35 cellular contexts compared by ENCODE assay signal in genomic region chr7:103748680-103749079, GRCh38.
DNase-seq lines count a peak whose midpoint lies in the region; ATAC-seq, FAIRE-seq and TF ChIP-seq lines count a peak whose summit lies in the region.
"Had no signal": no experiment of that assay in that cellular context is flagged by ENCODE, and none has a peak within 500 bp of the region (broad histone marks: within the 10 kb centered on the region; RNA-seq: fewer than 3 reads in every experiment).

No MANE protein-coding gene starts in this region.

- H3K4me2 ChIP-seq in HepG2 (ENCODE audit: low read depth, low read length) = no peak overlapping the region
- H3K4me2 ChIP-seq in A549 = no peak overlapping the region
- no peak overlapping the region for H3K4me2 ChIP-seq in IMR-90 (ENCODE audit: low read depth, low read length)
- H3K4me2 ChIP-seq in K562 (ENCODE audit: insufficient read depth, low read length) = no peak overlapping the region
- H3K4me2 ChIP-seq: BLaER1; BLaER1 treated with 17β-estradiol and CSF1 and Interleukin-3, amounts not matched to agents 10 nM and 100 nM had no signal

- no peaks in the 10 kb centered on the region for H3K4me1 Mint-ChIP-seq in CD4-positive, alpha-beta T cell (ENCODE audit: low read depth)
- H3K4me1 Mint-ChIP-seq: B cell; CD14-positive monocyte; CD4-positive, alpha-beta memory T cell; CD4-positive, CD25-positive, alpha-beta regulatory T cell; CD8-positive, alpha-beta memory T cell had no signal

- no peak for TF ChIP-seq POLR2A in HepG2 (IDR thresholded peaks at IDR 0.05; ENCODE audit: insufficient read depth in 1 of 2, low read depth in 2 of 2, low read length in 2 of 2)
- no peak for TF ChIP-seq POLR2A in right lobe of liver (IDR thresholded peaks at IDR 0.05)
- no peak for TF ChIP-seq POLR2A in A549 (IDR thresholded peaks at IDR 0.05; ENCODE audit: low read length)
- TF ChIP-seq POLR2A in IMR-90 (IDR thresholded peaks at IDR 0.05; ENCODE audit: low read depth, low read length) = no peak
- TF ChIP-seq POLR2A in K562 (conservative IDR thresholded peaks at IDR 0.05) = no peak

- TF ChIP-seq EP300 in HepG2 (IDR thresholded peaks at IDR 0.05; ENCODE audit: low read depth in 2 of 2, low read length in 2 of 2) (no peak), HepG2 (CRISPR knock-in tag; IDR thresholded peaks at IDR 0.05; ENCODE audit: borderline replicate concordance) (no peak), A549 (IDR thresholded peaks at IDR 0.05) (no peak), K562 (IDR thresholded peaks at IDR 0.05; ENCODE audit: low read length) (no peak)

- H2AK5ac ChIP-seq in IMR-90 (ENCODE audit: low read depth, low read length) = no peak overlapping the region

- peaks cover 4% of the 10 kb centered on the region for H3K27me3 Mint-ChIP-seq in CD4-positive, alpha-beta T cell
- H3K27me3 Mint-ChIP-seq: B cell; CD4-positive, CD25-positive, alpha-beta regulatory T cell; CD8-positive, alpha-beta memory T cell had no signal

- H3K79me1 ChIP-seq in IMR-90 (ENCODE audit: low read depth in 1 of 2, low read length in 2 of 2) = no peaks in the 10 kb centered on the region

- FAIRE-seq in HepG2 (lab: Jason Lieb, UNC) (no peak), A549 (lab: Jason Lieb, UNC) (no peak), K562 (lab: Jason Lieb, UNC) (no peak)
- FAIRE-seq: A204.1, D721Med had no signal

- intact Hi-C loops in HepG2 (cut with micrococcal nuclease; ENCODE audit: unreplicated experiment) = no loop called here
- intact Hi-C loops in right lobe of liver (cut with DNase I) = no loop called here
- intact Hi-C loops in IMR-90 (cut with micrococcal nuclease) = no loop called here
- intact Hi-C loops in K562 (cut with micrococcal nuclease) = no loop called here
- intact Hi-C loops in CD4-positive, alpha-beta T cell (cut with DNase I, micrococcal nuclease) = no loop called here

- H4K8ac ChIP-seq in IMR-90 (ENCODE audit: low read depth in 2 of 2, low read length in 2 of 2) = no peak overlapping the region

- H3K4me3 ChIP-seq in HepG2 (replicated peaks in 1 of 3; ENCODE audit: insufficient read depth in 1 of 3, low read depth in 2 of 3, low read length in 3 of 3) = no peak overlapping the region
- no peak overlapping the region for H3K4me3 ChIP-seq in right lobe of liver
- H3K4me3 ChIP-seq in A549 = no peak overlapping the region
- H3K4me3 ChIP-seq in IMR-90 (ENCODE audit: insufficient read depth, low read depth, low read length) = no peak overlapping the region
- no peak overlapping the region for H3K4me3 ChIP-seq in K562
- H3K4me3 ChIP-seq: BLaER1; BLaER1 treated with 17β-estradiol and CSF1 and Interleukin-3, amounts not matched to agents 10 nM and 100 nM had no signal

- POLR2A ChIA-PET in HepG2 (lab: Yijun Ruan, JAX) = no interaction called here
- POLR2A ChIA-PET in A549 (lab: Yijun Ruan, JAX) = no interaction called here
- POLR2A ChIA-PET in IMR-90 (lab: Charles Lee; ENCODE audit: unreplicated experiment) = no interaction called here
- POLR2A ChIA-PET in K562 (lab: Yijun Ruan, JAX) = no interaction called here
- POLR2A ChIA-PET in CD4-positive, alpha-beta T cell (lab: Charles Lee) = no interaction called here

- H3K4me3 Mint-ChIP-seq in CD4-positive, alpha-beta T cell = no peak overlapping the region
- H3K4me3 Mint-ChIP-seq: B cell; CD14-positive monocyte; CD4-positive, alpha-beta memory T cell; CD4-positive, CD25-positive, alpha-beta regulatory T cell; CD8-positive, alpha-beta memory T cell; CD8-positive, alpha-beta T cell had no signal

- H3K79me2 ChIP-seq in HepG2 (ENCODE audit: insufficient read depth, low read length) (no peaks in the 10 kb centered on the region), K562 (ENCODE audit: control insufficient read depth, insufficient read depth, low read length) (no peaks in the 10 kb centered on the region)

- no peak overlapping the region for H2BK5ac ChIP-seq in IMR-90 (ENCODE audit: low read depth, low read length, poor library complexity, severe bottlenecking)

- no peak overlapping the region for H2BK20ac ChIP-seq in IMR-90 (ENCODE audit: low read depth, low read length)

- H3K9ac ChIP-seq in HepG2 (ENCODE audit: insufficient read depth, low read depth, low read length) = no peak overlapping the region
- no peak overlapping the region for H3K9ac ChIP-seq in IMR-90 (ENCODE audit: low read depth, low read length)
- H3K9ac ChIP-seq in K562 (ENCODE audit: insufficient read depth in 1 of 2, low read depth in 2 of 2, low read length in 2 of 2) = no peak overlapping the region
- H3K9ac ChIP-seq: BLaER1; BLaER1 treated with 17β-estradiol and CSF1 and Interleukin-3, amounts not matched to agents 10 nM and 100 nM had no signal

- BruUV-seq in HepG2 (replicated peaks; lab: Mats Ljungman, UMichigan) (no TSS peak), IMR-90 (replicated peaks; lab: Mats Ljungman, UMichigan) (no TSS peak), K562 (replicated peaks; lab: Mats Ljungman, UMichigan) (no TSS peak)

- no peak overlapping the region for H2AK9ac ChIP-seq in IMR-90 (replicated peaks; ENCODE audit: low read depth, low read length, poor library complexity)

- H3K14ac ChIP-seq in IMR-90 (replicated peaks; ENCODE audit: low read depth, low read length) = no peak overlapping the region

- H3K56ac ChIP-seq in IMR-90 (ENCODE audit: extremely low read depth, insufficient read depth, low read length) = no peak overlapping the region

- dilution Hi-C loops in IMR-90 (cut with HindIII; ENCODE audit: low sequenced_read_pairs, unreplicated experiment) = no loop called here

- ATAC-seq in HepG2 (no peak), right lobe of liver (no peak), A549 (no peak), IMR-90 (ENCODE audit: low read depth) (no peak), K562 (no peak), GM19324 (IDR thresholded peaks at IDR 0.05; ENCODE audit: low FRiP score, unreplicated experiment) (no peak)
- no peak for ATAC-seq in CD4-positive, alpha-beta T cell (ENCODE audit: poor library complexity)
- ATAC-seq: CD8-positive, alpha-beta T cell had no signal

- DNase-seq in HepG2 (ENCODE audit: low spot score) = no peak
- DNase-seq in right lobe of liver = no peak
- no peak for DNase-seq in A549 (ENCODE audit: low read depth in 1 of 2, low spot score in 1 of 2)
- DNase-seq in IMR-90 = no peak
- DNase-seq in K562 (ENCODE audit: extremely low read depth in 1 of 4, low spot score in 3 of 4) = no peak
- DNase-seq in effector CD8-positive, alpha-beta T cell (lab: John Stamatoyannopoulos, UW) = no peak
- no peak for DNase-seq in CD4-positive, alpha-beta T cell
- DNase-seq: 8988T; ACHN; AML-193; BE2C; C1 segment of cervical spinal cord; Caco-2; Calu3; CD4-positive, alpha-beta memory T cell; CD4-positive, CD25-positive, alpha-beta regulatory T cell; CD8-positive, alpha-beta memory T cell; CD8-positive, alpha-beta T cell; COR-L47; DMS 273 treated with DMSO at 0.1 percent for 48 hours; DMS153; DMS53; DMS79; DMS79 treated with DMSO at 0.1 percent for 48 hours; DND-41; EL had no signal

- in situ Hi-C loops in HepG2 (cut with HindIII; ENCODE audit: extremely low pct_ligation_motif_present, low pct_unique_long_range_greater_than_20kb) (no loop called here), IMR-90 (cut with MboI; ENCODE audit: low sequenced_read_pairs) (no loop called here), K562 (cut with MboI) (no loop called here)

- H3K27ac ChIP-seq in HepG2 (ENCODE audit: extremely low read length, insufficient read depth, low read length) (no peak overlapping the region), right lobe of liver (no peak overlapping the region), A549 (no peak overlapping the region), IMR-90 (ENCODE audit: insufficient read depth, low read length) (no peak overlapping the region), K562 (ENCODE audit: extremely low read depth, low read depth, low read length) (no peak overlapping the region)
- H3K27ac ChIP-seq in CD4-positive, alpha-beta T cell (ENCODE audit: low read depth, low read length) = no peak overlapping the region
- H3K27ac ChIP-seq: 22Rv1; BLaER1; BLaER1 treated with 17β-estradiol and CSF1 and Interleukin-3, amounts not matched to agents 10 nM and 100 nM; C4-2B had no signal

- no peaks in the 10 kb centered on the region for H3K27me3 ChIP-seq in HepG2 (ENCODE audit: control insufficient read depth in 1 of 2, insufficient read depth in 2 of 2, low read length in 2 of 2)
- H3K27me3 ChIP-seq in right lobe of liver = no peaks in the 10 kb centered on the region
- no peaks in the 10 kb centered on the region for H3K27me3 ChIP-seq in IMR-90 (ENCODE audit: control insufficient read depth, insufficient read depth, low read length)
- H3K27me3 ChIP-seq in K562 (ENCODE audit: control insufficient read depth in 2 of 2, insufficient read depth in 2 of 2, low read length in 2 of 2) = no peaks in the 10 kb centered on the region
- H3K27me3 ChIP-seq in CD4-positive, alpha-beta T cell (ENCODE audit: control insufficient read depth, insufficient read depth, low read length) = no peaks in the 10 kb centered on the region
- H3K27me3 ChIP-seq: BE2C; BLaER1; BLaER1 treated with 17β-estradiol and CSF1 and Interleukin-3, amounts not matched to agents 10 nM and 100 nM had no signal

- H2BK120ac ChIP-seq in IMR-90 (ENCODE audit: low read depth, low read length) = no peak overlapping the region

- H3K4ac ChIP-seq in IMR-90 (ENCODE audit: low read depth, low read length) = no peak overlapping the region

- H3K9me3 Mint-ChIP-seq in CD4-positive, alpha-beta T cell = no peaks in the 10 kb centered on the region
- H3K9me3 Mint-ChIP-seq: CD8-positive, alpha-beta T cell had no signal

- H4K91ac ChIP-seq in IMR-90 (ENCODE audit: insufficient read depth, low read depth, low read length) = no peak overlapping the region

- H3K36me3 Mint-ChIP-seq in CD4-positive, alpha-beta T cell (ENCODE audit: low read depth) = no peaks in the 10 kb centered on the region
- H3K36me3 Mint-ChIP-seq: CD14-positive monocyte; CD4-positive, alpha-beta memory T cell; CD4-positive, CD25-positive, alpha-beta regulatory T cell; CD8-positive, alpha-beta memory T cell; CD8-positive, alpha-beta T cell had no signal

- TF ChIP-seq CTCF in HepG2 (CRISPR knock-in tag; IDR thresholded peaks at IDR 0.05) = no peak
- no peak for TF ChIP-seq CTCF in right lobe of liver (IDR thresholded peaks at IDR 0.05)
- no peak for TF ChIP-seq CTCF in A549 (IDR thresholded peaks at IDR 0.05)
- no peak for TF ChIP-seq CTCF in IMR-90 (conservative IDR thresholded peaks at IDR 0.05; ENCODE audit: low read depth, low read length)
- TF ChIP-seq CTCF in K562 (IDR thresholded peaks at IDR 0.05 in 2 of 3, conservative IDR thresholded peaks at IDR 0.05 in 1 of 3; ENCODE audit: insufficient read depth in 2 of 3, low read depth in 1 of 3, low read length in 3 of 3) = no peak
- TF ChIP-seq CTCF in CD4-positive, alpha-beta T cell (IDR thresholded peaks at IDR 0.05) = no peak

- H3K9me3 ChIP-seq in HepG2 (ENCODE audit: low read length) = no peaks in the 10 kb centered on the region
- H3K9me3 ChIP-seq in right lobe of liver = no peaks in the 10 kb centered on the region
- no peaks in the 10 kb centered on the region for H3K9me3 ChIP-seq in A549
- no peaks in the 10 kb centered on the region for H3K9me3 ChIP-seq in IMR-90 (ENCODE audit: control insufficient read depth, insufficient read depth, low read length)
- no peaks in the 10 kb centered on the region; the same call in 1 of the 2 replicates for H3K9me3 ChIP-seq in K562 (replicated peaks; ENCODE audit: control insufficient read depth, insufficient read depth, low read depth, low read length)
- no peaks in the 10 kb centered on the region for H3K9me3 ChIP-seq in CD4-positive, alpha-beta T cell (ENCODE audit: control insufficient read depth, low read length)
- H3K9me3 ChIP-seq: BE2C; BLaER1; BLaER1 treated with 17β-estradiol and CSF1 and Interleukin-3, amounts not matched to agents 10 nM and 100 nM; Caco-2 had no signal

- TF ChIP-seq RAD21 in HepG2 (CRISPR knock-in tag; IDR thresholded peaks at IDR 0.05) (no peak), A549 (conservative IDR thresholded peaks at IDR 0.05 in 1 of 2, IDR thresholded peaks at IDR 0.05 in 1 of 2) (no peak), IMR-90 (IDR thresholded peaks at IDR 0.05; ENCODE audit: low read length) (no peak), K562 (CRISPR knock-in tag; conservative IDR thresholded peaks at IDR 0.05 in 1 of 2, IDR thresholded peaks at IDR 0.05 in 1 of 2) (no peak)

- no peak overlapping the region for H4K5ac ChIP-seq in IMR-90 (ENCODE audit: low read depth, low read length)

- H3K27ac Mint-ChIP-seq in CD4-positive, alpha-beta T cell = no peak overlapping the region
- H3K27ac Mint-ChIP-seq: B cell; CD14-positive monocyte; CD4-positive, alpha-beta memory T cell; CD4-positive, CD25-positive, alpha-beta regulatory T cell; CD8-positive, alpha-beta memory T cell; CD8-positive, alpha-beta T cell had no signal

- H3K4me1 ChIP-seq in HepG2 (ENCODE audit: insufficient read depth, low read length) = no peaks in the 10 kb centered on the region
- no peaks in the 10 kb centered on the region for H3K4me1 ChIP-seq in right lobe of liver
- H3K4me1 ChIP-seq in A549 = no peaks in the 10 kb centered on the region
- no peaks in the 10 kb centered on the region for H3K4me1 ChIP-seq in IMR-90 (ENCODE audit: control insufficient read depth, insufficient read depth, low read length)
- H3K4me1 ChIP-seq in K562 (replicated peaks in 1 of 2; ENCODE audit: control insufficient read depth in 2 of 2, insufficient read depth in 2 of 2, low read length in 2 of 2) = no peaks in the 10 kb centered on the region
- H3K4me1 ChIP-seq: BE2C; BLaER1; BLaER1 treated with 17β-estradiol and CSF1 and Interleukin-3, amounts not matched to agents 10 nM and 100 nM; Caco-2 had no signal

- H3K18ac ChIP-seq in IMR-90 (ENCODE audit: low read depth, low read length) = no peak overlapping the region

- no peaks in the 10 kb centered on the region for H3K9me1 ChIP-seq in IMR-90 (ENCODE audit: insufficient read depth, low read length)
- no peaks in the 10 kb centered on the region for H3K9me1 ChIP-seq in K562 (ENCODE audit: control insufficient read depth, insufficient read depth, low read length)

- H2BK15ac ChIP-seq in IMR-90 (ENCODE audit: low read depth, low read length) = no peak overlapping the region

- H4K20me1 ChIP-seq in HepG2 (ENCODE audit: insufficient read depth, low read length) = no peaks in the 10 kb centered on the region
- H4K20me1 ChIP-seq in IMR-90 (ENCODE audit: insufficient read depth, low read length) = no peaks in the 10 kb centered on the region
- no peaks in the 10 kb centered on the region for H4K20me1 ChIP-seq in K562 (replicated peaks; ENCODE audit: control insufficient read depth, insufficient read depth, low read length)
- H4K20me1 ChIP-seq: BLaER1; BLaER1 treated with 17β-estradiol and CSF1 and Interleukin-3, amounts not matched to agents 10 nM and 100 nM had no signal

- H3K36me3 ChIP-seq in HepG2 (replicated peaks in 1 of 2; ENCODE audit: control insufficient read depth in 1 of 2, insufficient read depth in 2 of 2, low read length in 2 of 2) (peaks cover 0 to 4% of the 10 kb centered on the region in 2 experiments; a peak in 1 of 5 replicates), right lobe of liver (no peaks in the 10 kb centered on the region), IMR-90 (ENCODE audit: control insufficient read depth, insufficient read depth, low read length) (no peaks in the 10 kb centered on the region), K562 (ENCODE audit: control insufficient read depth, insufficient read depth, low read length) (no peaks in the 10 kb centered on the region; the same call in 2 of the 3 replicates)
- H3K36me3 ChIP-seq: BLaER1; BLaER1 treated with 17β-estradiol and CSF1 and Interleukin-3, amounts not matched to agents 10 nM and 100 nM had no signal

- H2AFZ ChIP-seq in HepG2 (ENCODE audit: low read length) (no peak overlapping the region), IMR-90 (replicated peaks; ENCODE audit: low read length, poor library complexity) (no peak overlapping the region), K562 (ENCODE audit: low read depth, low read length) (no peak overlapping the region)

- H3K23ac ChIP-seq in IMR-90 (ENCODE audit: low read depth, low read length) = no peak overlapping the region

- WGBS in HepG2 (ENCODE audit: low lambda C conversion rate) = 42% methylated on average over 1 of the region's 1 CpG
- WGBS in right lobe of liver (ENCODE audit: insufficient coverage, low coverage, low lambda C conversion rate, missing lambda C conversion rate) = 47% methylated on average over 1 of the region's 1 CpG
- WGBS in A549 (ENCODE audit: missing lambda C conversion rate) = 2% methylated on average over 1 of the region's 1 CpG
- WGBS in IMR-90 (ENCODE audit: extremely low coverage in 2 of 2, insufficient read length in 1 of 2), 2 experiments = no CpG with 5 or more reads among the region's 1 CpG
- WGBS in K562 (ENCODE audit: insufficient coverage, low coverage, missing lambda C conversion rate) = 30% methylated on average over 1 of the region's 1 CpG

- CTCF ChIA-PET in HepG2 (lab: Yijun Ruan, JAX; ENCODE audit: low intra/inter-chr PET ratio, low total read pairs) = no interaction called here
- CTCF ChIA-PET in A549 (lab: Yijun Ruan, JAX) = interaction anchor here (1.0 kb wide), 1 partner anchor 174 kb away, joined by 4 read pairs; no protein-coding TSS in a partner anchor
- CTCF ChIA-PET in IMR-90 (lab: Yijun Ruan, JAX) = interaction anchor here (0.6 kb wide), 1 partner anchor 238 kb away, joined by 3 read pairs; no protein-coding TSS in a partner anchor
- CTCF ChIA-PET in K562 (lab: Yijun Ruan, JAX; ENCODE audit: low intra/inter-chr PET ratio) = no interaction called here
- CTCF ChIA-PET in CD4-positive, alpha-beta T cell (lab: Charles Lee) = no interaction called here

Comparison
In these comparisons a context has a peak if more than half of its experiments do, and no peak if none do; other contexts are left out.
1. CTCF ChIA-PET loops: an anchor here in A549 (1.0 kb wide) and IMR-90 (0.6 kb wide); none called in HepG2, K562 and CD4-positive, alpha-beta T cell.
2. Of the 241 proteins assayed by ChIP-seq in both HepG2 and K562: peak only in HepG2: none; only in K562: MAFG; in both: MAFF and MAFK; in neither: 238.